Comparison of ENCODE assay signal across 8 cellular contexts in the genomic region with DNA sequence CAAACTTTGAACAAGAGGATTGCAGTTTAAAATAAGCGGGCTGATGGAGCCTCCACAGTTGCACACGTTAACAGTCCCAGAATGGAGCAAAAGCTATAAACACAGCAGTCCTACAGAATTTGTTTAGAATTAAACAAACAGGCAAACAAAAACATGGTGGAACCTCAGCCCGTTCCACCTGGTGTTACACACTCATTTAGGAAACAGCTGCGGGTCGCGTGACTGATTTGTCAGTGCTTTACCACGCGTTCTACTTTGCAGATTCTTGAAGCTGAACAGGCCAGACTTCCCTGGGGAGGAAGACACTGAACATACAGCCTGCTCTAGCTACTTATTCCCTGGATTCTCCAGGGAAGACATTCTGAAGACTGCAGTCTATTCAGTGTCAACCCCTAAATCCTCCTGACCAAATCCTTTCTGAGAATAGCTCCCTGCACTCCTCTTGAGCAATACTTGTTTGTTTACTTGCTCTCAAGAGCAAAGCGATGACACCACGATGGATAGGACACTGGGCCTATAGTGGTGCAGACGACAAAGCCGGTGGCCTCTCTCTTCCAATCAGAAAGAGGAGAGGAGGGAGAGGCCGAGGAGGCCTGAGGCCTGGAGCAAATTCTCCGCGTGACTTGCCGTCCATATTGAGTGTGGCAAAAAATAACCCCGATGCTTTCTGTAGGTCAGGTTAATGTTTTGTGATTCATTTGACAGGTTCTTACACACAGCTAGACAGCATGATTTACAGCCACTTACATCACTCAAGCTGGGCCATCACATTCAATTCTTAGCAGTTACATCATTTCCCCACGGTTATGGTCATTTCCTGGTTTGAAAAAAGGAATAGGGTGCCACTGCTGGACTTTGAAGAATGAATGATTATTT. TPM values are rescaled to one million over a fixed set of nuclear protein-coding genes. Genes with fewer than 3 reads are reported as not detected.
DNase-seq lines count a peak whose midpoint lies in the region; ATAC-seq and TF ChIP-seq lines count a peak whose summit lies in the region.

No MANE protein-coding gene starts in this region.

- no peaks in the 10 kb centered on the region for H3K27me3 ChIP-seq in left lung

- peak overlapping the region in 1 of 2 donors; percentile 27 for H3K4me3 ChIP-seq in left lung

- H3K4me1 Mint-ChIP-seq in CD14-positive monocyte, result peaks cover 32% of the 10 kb centered on the region

- ATAC-seq in GM19452 (IDR thresholded peaks at IDR 0.05; ENCODE audit: unreplicated experiment) (peak; percentile 59), HG03571 (IDR thresholded peaks at IDR 0.05; ENCODE audit: unreplicated experiment) (peak; percentile 49), left lung (peak; percentile 66)

- DNase-seq in CD14-positive monocyte (ENCODE audit: low spot score) (peak; percentile 97), NCI-H748 treated with DMSO at 0.1 percent for 48 hours (lab: John Stamatoyannopoulos, UW) (peak; percentile 94), dermis blood vessel endothelial cell (peak; percentile 100), left lung (peak; percentile 83 to 95)
- DNase-seq in activated CD4-positive, alpha-beta T cell treated with anti-CD3 and anti-CD28 coated beads, Interleukin-2, amount 50 U/mL, for 24 hours (ENCODE audit: low read depth in 1 of 2, low spot score in 1 of 2), result peak; percentile 52 to 89
- DNase-seq in stimulated activated CD4-positive, alpha-beta T cell treated with anti-CD3 and anti-CD28 coated beads, Interleukin-2, amount 100 ng/mL, for 48 hours, result peak; percentile 68 to 75

- H3K27ac ChIP-seq in left lung, result peak overlapping the region; percentile 93 to 94

- H3K36me3 Mint-ChIP-seq in CD14-positive monocyte, result no peaks in the 10 kb centered on the region

- TF ChIP-seq CTCF in CD14-positive monocyte (IDR thresholded peaks at IDR 0.05) (no peak), left lung (IDR thresholded peaks at IDR 0.05) (no peak)

- peaks cover 5 to 46% of the 10 kb centered on the region in 2 donors for H3K4me1 ChIP-seq in left lung

- peaks cover 0 to 4% (median 3%) of the 10 kb centered on the region in 3 donors for H3K27me3 Mint-ChIP-seq in CD14-positive monocyte (ENCODE audit: low read depth in 3 of 3)

- H3K9me3 ChIP-seq in left lung, result no peaks in the 10 kb centered on the region

- H3K9me3 Mint-ChIP-seq in CD14-positive monocyte, result peaks cover 0 to 1% (median 0%) of the 10 kb centered on the region in 7 donors

- H3K4me3 Mint-ChIP-seq in CD14-positive monocyte, result peak overlapping the region; percentile 57 to 71

- H3K27ac Mint-ChIP-seq in CD14-positive monocyte, result peak overlapping the region; percentile 94 to 99 (median 98)

- no peaks in the 10 kb centered on the region for H3K36me3 ChIP-seq in left lung

- intact Hi-C loops in CD14-positive monocyte (cut with micrococcal nuclease), result loop anchor here in 1 of 2 donors (2.0 kb wide), 1 partner anchor 105 kb away; a partner anchor contains a TSS
- intact Hi-C loops in left lung (cut with DNase I), result no loop called here

RNA-seq across cellular contexts. Expression of a gene that starts 4.0 kb away (rescaled TPM):
- polyA plus RNA-seq in CD14-positive monocyte, result 100 to 1,000 TPM; 102 to 147 TPM
- 23.3 and 44.8 TPM in 2 replicates for total RNA-seq in dermis blood vessel endothelial cell
- total RNA-seq in left lung, result 10 to 100 TPM; 68.2 to 75.9 TPM

RNA-seq across cellular contexts. Expression of a gene that starts 4.6 kb away (rescaled TPM):
- 1 to 10 TPM; 2.0 to 3.3 TPM for polyA plus RNA-seq in CD14-positive monocyte
- total RNA-seq in dermis blood vessel endothelial cell (24.4 and 36.1 TPM in 2 replicates), left lung (10 to 100 TPM; 21.0 to 21.9 TPM)
